12 cellular contexts compared by ENCODE assay signal in genomic region chr10:96306516-96306915, GRCh38. TPM values are rescaled to one million over a fixed set of nuclear protein-coding genes. Genes with fewer than 3 reads are reported as not detected.
A peak's percentile ranks its signal among the peaks of the same experiment; 100 is the strongest.
DNase-seq lines count a peak whose midpoint lies in the region; ATAC-seq and TF ChIP-seq lines count a peak whose summit lies in the region.
"Had no signal": no experiment of that assay in that cellular context is flagged by ENCODE, and none has a peak within 500 bp of the region (broad histone marks: within the 10 kb centered on the region; RNA-seq: fewer than 3 reads in every experiment).

No MANE protein-coding gene starts in this region.

- H3K4me3 Mint-ChIP-seq in naive thymus-derived CD8-positive, alpha-beta T cell, result peak overlapping the region; percentile 8 to 63 (median 40)
- no peak overlapping the region for H3K4me3 Mint-ChIP-seq in natural killer cell

- H3K27me3 Mint-ChIP-seq in naive thymus-derived CD8-positive, alpha-beta T cell, result peaks cover 0 to 13% (median 3%) of the 10 kb centered on the region in 5 donors
- H3K27me3 Mint-ChIP-seq in natural killer cell (ENCODE audit: low read depth in 2 of 2), result peaks cover 13 to 17% of the 10 kb centered on the region in 2 donors

- TF ChIP-seq CTCF in VCaP (conservative IDR thresholded peaks at IDR 0.05) (no peak), natural killer cell (IDR thresholded peaks at IDR 0.05) (no peak)

- H3K36me3 Mint-ChIP-seq in naive thymus-derived CD8-positive, alpha-beta T cell, result peaks cover 0 to 5% (median 0%) of the 10 kb centered on the region in 3 donors
- no peaks in the 10 kb centered on the region for H3K36me3 Mint-ChIP-seq in natural killer cell

- intact Hi-C loops in natural killer cell (cut with micrococcal nuclease), result no loop called here

- POLR2A ChIA-PET in naive thymus-derived CD8-positive, alpha-beta T cell (lab: Charles Lee), result interaction anchor here (1.1 to 1.2 kb wide), 2 partner anchors 11 to 77 kb away, joined by 3 to 4 read pairs; no protein-coding TSS in a partner anchor

- peak; percentile 69 to 77 for ATAC-seq in naive thymus-derived CD8-positive, alpha-beta T cell
- ATAC-seq in natural killer cell (no peak), HG02981 (IDR thresholded peaks at IDR 0.05; ENCODE audit: unreplicated experiment) (no peak)

- DNase-seq in DMS 273 treated with DMSO at 0.1 percent for 48 hours (lab: John Stamatoyannopoulos, UW) (peak; percentile 68), HK-2 (ENCODE audit: unreplicated experiment) (peak; percentile 12), natural killer cell (no peak), T-helper 1 cell (no peak)
- peak in 7 of 10 donors; percentile 6 to 32 (median 22) for DNase-seq in naive thymus-derived CD8-positive, alpha-beta T cell
- DNase-seq in effector CD8-positive, alpha-beta T cell (lab: John Stamatoyannopoulos, UW), result no peak
- DNase-seq: MM.1S had no signal

- H3K27ac ChIP-seq in VCaP, result peak overlapping the region; percentile 68
- H3K27ac ChIP-seq: esophagus muscularis mucosa, parathyroid adenoma had no signal

- no peaks in the 10 kb centered on the region for H3K9me3 Mint-ChIP-seq in naive thymus-derived CD8-positive, alpha-beta T cell
- no peaks in the 10 kb centered on the region for H3K9me3 Mint-ChIP-seq in natural killer cell

- peaks cover 12 to 46% (median 24%) of the 10 kb centered on the region in 4 donors for H3K4me1 Mint-ChIP-seq in naive thymus-derived CD8-positive, alpha-beta T cell
- H3K4me1 Mint-ChIP-seq in natural killer cell, result peaks cover under 1% of the 10 kb centered on the region in 2 donors

- peak overlapping the region in 8 of 10 donors; percentile 29 to 85 (median 61) for H3K27ac Mint-ChIP-seq in naive thymus-derived CD8-positive, alpha-beta T cell
- H3K27ac Mint-ChIP-seq in natural killer cell, result no peak overlapping the region

RNA-seq across cellular contexts. Expression of gene DNTT, which starts 2.3 kb away (rescaled TPM):
- not detected for total RNA-seq in naive thymus-derived CD8-positive, alpha-beta T cell
- polyA plus RNA-seq in naive thymus-derived CD8-positive, alpha-beta T cell, result not detected
- not detected for total RNA-seq in natural killer cell
- total RNA-seq: esophagus muscularis mucosa, urinary bladder had no signal
- polyA plus RNA-seq: urinary bladder had no signal

RNA-seq across cellular contexts. Expression of gene BLNK, which starts 35.1 kb away (rescaled TPM):
- total RNA-seq in naive thymus-derived CD8-positive, alpha-beta T cell, result 1 to 10 TPM; 5.2 to 5.6 TPM
- under 1 TPM in 1 of 3 donors, not detected in 2; 0.15 TPM for polyA plus RNA-seq in naive thymus-derived CD8-positive, alpha-beta T cell
- 1 to 10 TPM in 2 of 3 donors, under 1 TPM in 1; 0.66 to 4.0 (median 1.5) TPM for total RNA-seq in natural killer cell

RNA-seq across cellular contexts. Expression of gene OPALIN, which starts 52.3 kb away (rescaled TPM):
- not detected for total RNA-seq in naive thymus-derived CD8-positive, alpha-beta T cell
- polyA plus RNA-seq in naive thymus-derived CD8-positive, alpha-beta T cell, result not detected
- not detected for total RNA-seq in natural killer cell
- total RNA-seq: esophagus muscularis mucosa, urinary bladder had no signal
- polyA plus RNA-seq: urinary bladder had no signal

Comparison
In these comparisons a context has a peak if more than half of its experiments do, and no peak if none do; other contexts are left out.
1. DNase-seq: peak in DMS 273 treated with DMSO at 0.1 percent for 48 hours (single experiment), HK-2 (single experiment) and naive thymus-derived CD8-positive, alpha-beta T cell (7 of 10); none in natural killer cell (single experiment), T-helper 1 cell (0 of 5) and effector CD8-positive, alpha-beta T cell (single experiment).
2. ATAC-seq: peak in naive thymus-derived CD8-positive, alpha-beta T cell (2 of 2); none in natural killer cell (0 of 3) and HG02981 (single experiment).
3. H3K27ac Mint-ChIP-seq: peak in naive thymus-derived CD8-positive, alpha-beta T cell (8 of 10); none in natural killer cell (0 of 2).